ENCODE assay signal across 24 cellular contexts in the genomic region with DNA sequence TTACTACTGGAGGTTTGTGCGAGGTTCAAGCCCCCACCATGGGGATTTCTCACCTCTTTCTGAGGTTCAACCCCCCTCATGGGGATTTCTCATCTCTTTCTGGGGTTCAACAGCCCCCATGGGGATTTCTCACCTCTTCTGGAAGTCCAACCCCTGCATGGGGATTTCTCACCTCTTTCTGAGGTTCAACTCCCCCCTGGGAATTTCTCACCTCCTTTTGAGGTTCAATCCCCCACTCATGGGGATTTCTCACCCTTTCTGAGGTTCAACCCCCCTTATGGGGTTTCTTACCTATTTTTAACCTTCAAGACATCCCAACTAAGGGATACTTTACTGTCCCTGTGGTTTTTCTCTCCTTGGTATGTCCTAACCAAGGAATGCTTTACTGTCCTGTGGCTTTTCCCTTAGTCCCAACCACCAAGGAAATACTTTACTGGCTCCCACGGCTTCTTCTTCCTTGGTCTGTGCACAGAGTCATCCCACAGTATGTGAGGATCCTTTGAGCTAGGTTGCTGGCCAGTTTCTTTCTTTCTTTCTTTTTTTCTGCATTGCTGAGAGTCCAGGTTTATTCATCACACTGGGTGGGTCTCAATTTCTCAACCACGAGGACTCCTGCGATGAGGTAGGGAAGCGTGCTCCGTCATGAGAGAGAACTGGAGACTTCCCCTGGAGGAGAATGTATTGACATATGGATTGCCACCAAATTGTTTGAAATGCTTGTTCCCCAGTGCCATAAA.
DNase-seq lines count a peak whose midpoint lies in the region; ATAC-seq, FAIRE-seq and TF ChIP-seq lines count a peak whose summit lies in the region.
"Had no signal": no experiment of that assay in that cellular context is flagged by ENCODE, and none has a peak within 500 bp of the region (broad histone marks: within the 10 kb centered on the region; RNA-seq: fewer than 3 reads in every experiment).

No MANE protein-coding gene starts in this region.

- H2AFZ ChIP-seq in GM12878 (ENCODE audit: control insufficient read depth, low read depth, low read length) = no peak overlapping the region

- intact Hi-C loops in GM12878 (cut with micrococcal nuclease; ENCODE audit: unreplicated experiment) = loop anchor here (10.0 kb wide), 1 partner anchor 55 kb away; no protein-coding TSS in a partner anchor

- TF ChIP-seq CTCF in HL-60 (IDR thresholded peaks at IDR 0.05; ENCODE audit: insufficient read depth, low read length) (no peak), GM12878 (IDR thresholded peaks at IDR 0.05 in 2 of 3, conservative IDR thresholded peaks at IDR 0.05 in 1 of 3; ENCODE audit: control insufficient read depth in 2 of 3, extremely low read depth in 1 of 3, insufficient read depth in 1 of 3, low read depth in 3 of 3, low read length in 3 of 3) (no peak), fibroblast of villous mesenchyme (IDR thresholded peaks at IDR 0.05; ENCODE audit: insufficient read depth, low read depth, low read length) (no peak)

- DNase-seq in ACHN (peak; percentile 59), HL-60 (ENCODE audit: low read depth in 1 of 2, low spot score in 1 of 2) (no peak), GM12878 (ENCODE audit: low read depth, low spot score) (no peak), fibroblast of villous mesenchyme (ENCODE audit: low read depth) (peak; percentile 22), KBM-7 (no peak), T-helper 9 cell (no peak), GM19240 (ENCODE audit: insufficient read length, low spot score) (no peak)
- DNase-seq: activated CD4-positive, alpha-beta T cell treated with anti-CD3 and anti-CD28 coated beads for 48 hours; activated naive CD4-positive, alpha-beta T cell treated with anti-CD3 and anti-CD28 coated beads, Interleukin-2, amount 50 U/mL, for 16 hours; amygdala; cortex of kidney; DMS79; head of caudate nucleus; mesendoderm; naive B cell; NCI-H146; NCI-H510A; nucleus accumbens; Peyer's patch; T-helper 2 cell had no signal

- SMC1A ChIA-PET in GM12878 (lab: Charles Lee; ENCODE audit: uncharacterized antibody, unreplicated experiment) = interaction anchor here (0.7 to 1.3 kb wide), 2 partner anchors 57 to 193 kb away, joined by 3 read pairs; no protein-coding TSS in a partner anchor

- H3K27ac ChIP-seq in HL-60 (replicated peaks) (peak overlapping the region; percentile 39), GM12878 (ENCODE audit: control insufficient read depth, insufficient read depth) (no peak overlapping the region)
- H3K27ac ChIP-seq: cardiac muscle cell, KMS-11, Peyer's patch had no signal

- TF ChIP-seq POLR2A in GM12878 (IDR thresholded peaks at IDR 0.05; ENCODE audit: low read depth, low read length) = no peak

- peak; percentile 58 for ATAC-seq in GM12878
- ATAC-seq in GM21381 (IDR thresholded peaks at IDR 0.05; ENCODE audit: unreplicated experiment) = no peak

- CTCF ChIA-PET in GM12878 (lab: Yijun Ruan, JAX) = no interaction called here

- TF ChIP-seq RAD21 in GM12878 (IDR thresholded peaks at IDR 0.05; ENCODE audit: insufficient read depth, low read depth, low read length) = no peak; the same call in 1 of the 2 replicates

- FAIRE-seq in GM12878 (lab: Jason Lieb, UNC) = no peak
- FAIRE-seq: A204.1 had no signal

- H3K36me3 ChIP-seq in GM12878 (ENCODE audit: control insufficient read depth in 2 of 2, insufficient read depth in 2 of 2, low read length in 1 of 2) = no peaks in the 10 kb centered on the region
- H3K36me3 ChIP-seq: cardiac muscle cell, Peyer's patch had no signal

- BruUV-seq in GM12878 (replicated peaks; lab: Mats Ljungman, UMichigan) = no TSS peak

- no peak overlapping the region for H3K4me2 ChIP-seq in GM12878 (ENCODE audit: control insufficient read depth, insufficient read depth)
- H3K4me2 ChIP-seq: KMS-11 had no signal

- no peaks in the 10 kb centered on the region for H3K9me3 ChIP-seq in GM12878 (replicated peaks; ENCODE audit: control insufficient read depth, insufficient read depth, low read length)
- H3K9me3 ChIP-seq: Peyer's patch had no signal

- H3K4me3 ChIP-seq in HL-60 (replicated peaks; ENCODE audit: insufficient read depth, low read length) = no peak overlapping the region
- H3K4me3 ChIP-seq in GM12878 = no peak overlapping the region
- H3K4me3 ChIP-seq in fibroblast of villous mesenchyme (ENCODE audit: low read depth, low read length) = no peak overlapping the region
- H3K4me3 ChIP-seq: cardiac muscle cell, Peyer's patch had no signal

- in situ Hi-C loops in ACHN (cut with HindIII; ENCODE audit: low pct_ligation_motif_present, low pct_unique_long_range_greater_than_20kb, low sequenced_read_pairs) (no loop called here), GM12878 (cut with MboI) (loop anchor here (10.0 to 25.0 kb wide), 8 partner anchors 55 to 538 kb away; no protein-coding TSS in a partner anchor), KBM-7 (cut with MboI; ENCODE audit: low pct_unique_long_range_greater_than_20kb, low sequenced_read_pairs) (no loop called here)

- no peaks in the 10 kb centered on the region for H3K79me2 ChIP-seq in GM12878 (ENCODE audit: control insufficient read depth, insufficient read depth, low read length)

- WGBS in GM12878 (ENCODE audit: insufficient coverage, insufficient replicate concordance, low lambda C conversion rate, missing lambda C conversion rate) = 38% methylated on average over 6 of the region's 6 CpGs

- H3K27me3 ChIP-seq in HL-60 (ENCODE audit: insufficient read depth, poor library complexity, severe bottlenecking) (no peaks in the 10 kb centered on the region), GM12878 (replicated peaks in 1 of 2; ENCODE audit: control insufficient read depth in 2 of 2, insufficient read depth in 2 of 2, low read length in 1 of 2) (no peaks in the 10 kb centered on the region)
- H3K27me3 ChIP-seq: cardiac muscle cell, Peyer's patch had no signal

- RAD21 ChIA-PET in GM12878 (lab: Charles Lee; ENCODE audit: unreplicated experiment) = no interaction called here

- no peaks in the 10 kb centered on the region for H4K20me1 ChIP-seq in GM12878 (ENCODE audit: control insufficient read depth, insufficient read depth)

- TF ChIP-seq EP300 in GM12878 (IDR thresholded peaks at IDR 0.05; ENCODE audit: borderline replicate concordance in 1 of 2, control insufficient read depth in 1 of 2, low read depth in 2 of 2, low read length in 2 of 2) = peak in 1 of 2 experiments; percentile 46; a peak in 1 of 4 replicates

- no peaks in the 10 kb centered on the region for H3K4me1 ChIP-seq in GM12878 (ENCODE audit: control insufficient read depth, insufficient read depth, low read length)
- H3K4me1 ChIP-seq: Peyer's patch had no signal

- no peak overlapping the region for H3K9ac ChIP-seq in GM12878 (ENCODE audit: control insufficient read depth, insufficient read depth, low read length)
- H3K9ac ChIP-seq: KMS-11 had no signal

- POLR2A ChIA-PET in GM12878 (lab: Charles Lee) = no interaction called here

TF ChIP-seq in GM12878, 131 proteins besides CTCF, POLR2A, EP300 and RAD21 (continues in another document):
- TF ChIP-seq TCF12 (IDR thresholded peaks at IDR 0.05; ENCODE audit: low read depth, low read length) = no peak
- no peak for TF ChIP-seq ZBTB33 (IDR thresholded peaks at IDR 0.05)
- TF ChIP-seq, protein P1, sequence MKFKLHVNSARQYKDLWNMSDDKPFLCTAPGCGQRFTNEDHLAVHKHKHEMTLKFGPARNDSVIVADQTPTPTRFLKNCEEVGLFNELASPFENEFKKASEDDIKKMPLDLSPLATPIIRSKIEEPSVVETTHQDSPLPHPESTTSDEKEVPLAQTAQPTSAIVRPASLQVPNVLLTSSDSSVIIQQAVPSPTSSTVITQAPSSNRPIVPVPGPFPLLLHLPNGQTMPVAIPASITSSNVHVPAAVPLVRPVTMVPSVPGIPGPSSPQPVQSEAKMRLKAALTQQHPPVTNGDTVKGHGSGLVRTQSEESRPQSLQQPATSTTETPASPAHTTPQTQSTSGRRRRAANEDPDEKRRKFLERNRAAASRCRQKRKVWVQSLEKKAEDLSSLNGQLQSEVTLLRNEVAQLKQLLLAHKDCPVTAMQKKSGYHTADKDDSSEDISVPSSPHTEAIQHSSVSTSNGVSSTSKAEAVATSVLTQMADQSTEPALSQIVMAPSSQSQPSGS (IDR thresholded peaks at IDR 0.05; ENCODE audit: low read length) = peak; percentile 34; the same call in 1 of the 2 replicates
- TF ChIP-seq NR2C1 (IDR thresholded peaks at IDR 0.05) = no peak
- no peak for TF ChIP-seq ETV6 (conservative IDR thresholded peaks at IDR 0.05 in 1 of 2, IDR thresholded peaks at IDR 0.05 in 1 of 2; ENCODE audit: borderline replicate concordance in 1 of 2, low read depth in 1 of 2)
- TF ChIP-seq, protein P2, sequence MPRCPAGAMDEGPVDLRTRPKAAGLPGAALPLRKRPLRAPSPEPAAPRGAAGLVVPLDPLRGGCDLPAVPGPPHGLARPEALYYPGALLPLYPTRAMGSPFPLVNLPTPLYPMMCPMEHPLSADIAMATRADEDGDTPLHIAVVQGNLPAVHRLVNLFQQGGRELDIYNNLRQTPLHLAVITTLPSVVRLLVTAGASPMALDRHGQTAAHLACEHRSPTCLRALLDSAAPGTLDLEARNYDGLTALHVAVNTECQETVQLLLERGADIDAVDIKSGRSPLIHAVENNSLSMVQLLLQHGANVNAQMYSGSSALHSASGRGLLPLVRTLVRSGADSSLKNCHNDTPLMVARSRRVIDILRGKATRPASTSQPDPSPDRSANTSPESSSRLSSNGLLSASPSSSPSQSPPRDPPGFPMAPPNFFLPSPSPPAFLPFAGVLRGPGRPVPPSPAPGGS (IDR thresholded peaks at IDR 0.05; ENCODE audit: borderline replicate concordance, insufficient read depth, low read depth, low read length, poor library complexity, severe bottlenecking) = peak; percentile 28
- no peak for TF ChIP-seq EGR1 (IDR thresholded peaks at IDR 0.05; ENCODE audit: borderline replicate concordance in 1 of 2, low read depth in 2 of 2, low read length in 2 of 2)
- TF ChIP-seq NR2F1 (conservative IDR thresholded peaks at IDR 0.05) = 0 out of 2 replicates have a peak, but pooled peaks have one; percentile 35
- peak; percentile 72; the same call in 1 of the 2 replicates for TF ChIP-seq IKZF1 (conservative IDR thresholded peaks at IDR 0.05)

Comparison
In these comparisons a context has a peak if more than half of its experiments do, and no peak if none do; other contexts are left out.
1. DNase-seq: peak in ACHN (single experiment) and fibroblast of villous mesenchyme (single experiment); none in HL-60 (0 of 2), GM12878 (single experiment), KBM-7 (single experiment), T-helper 9 cell (single experiment) and GM19240 (single experiment).